14 cellular contexts compared by ENCODE assay signal in genomic region chr21:45949928-45950739, GRCh38. TPM values are rescaled to one million over a fixed set of nuclear protein-coding genes. Genes with fewer than 3 reads are reported as not detected.
DNase-seq lines count a peak whose midpoint lies in the region; ATAC-seq, FAIRE-seq and TF ChIP-seq lines count a peak whose summit lies in the region.
"Had no signal": no experiment of that assay in that cellular context is flagged by ENCODE, and none has a peak within 500 bp of the region (broad histone marks: within the 10 kb centered on the region; RNA-seq: fewer than 3 reads in every experiment).

No MANE protein-coding gene starts in this region.

- peak overlapping the region; percentile 78 for H3K4ac ChIP-seq in neuronal stem cell (ENCODE audit: low read length)

- H3K4me3 Mint-ChIP-seq in chondrocyte (ENCODE audit: unreplicated experiment) = no peak overlapping the region
- H3K4me3 Mint-ChIP-seq: activated naive CD8-positive, alpha-beta T cell treated with anti-CD3 and anti-CD28 coated beads for 36 hours had no signal

- no peaks in the 10 kb centered on the region for H3K79me2 ChIP-seq in HepG2 (ENCODE audit: insufficient read depth, low read length)

- H3K4me3 ChIP-seq in HepG2 (replicated peaks in 1 of 3; ENCODE audit: insufficient read depth in 1 of 3, low read depth in 2 of 3, low read length in 3 of 3) = no peak overlapping the region
- H3K4me3 ChIP-seq in right lobe of liver = no peak overlapping the region
- H3K4me3 ChIP-seq in neuronal stem cell (ENCODE audit: low read length in 2 of 2) = no peak overlapping the region
- H3K4me3 ChIP-seq: lung had no signal

- H2BK5ac ChIP-seq in neuronal stem cell (ENCODE audit: low read length) = no peak overlapping the region

- H3K23ac ChIP-seq in neuronal stem cell (ENCODE audit: low read depth, low read length, poor library complexity) = peak overlapping the region; percentile 75

- peaks cover 6 to 71% of the 10 kb centered on the region in 2 experiments; a peak in 3 of 5 replicates for H3K27me3 ChIP-seq in HepG2 (ENCODE audit: control insufficient read depth in 1 of 2, insufficient read depth in 2 of 2, low read length in 2 of 2)
- no peaks in the 10 kb centered on the region for H3K27me3 ChIP-seq in right lobe of liver
- peaks cover 0 to 19% (median 0%) of the 10 kb centered on the region in 3 experiments for H3K27me3 ChIP-seq in neuronal stem cell (ENCODE audit: control insufficient read depth in 3 of 3, insufficient read depth in 3 of 3, low read depth in 1 of 3, low read length in 3 of 3)

- BruUV-seq in HepG2 (replicated peaks; lab: Mats Ljungman, UMichigan) = no TSS peak

- H3K79me1 ChIP-seq in neuronal stem cell (ENCODE audit: low read depth, low read length) = peaks cover 3% of the 10 kb centered on the region

- peak overlapping the region; percentile 76 for H2AK5ac ChIP-seq in neuronal stem cell (ENCODE audit: low read depth, low read length)

- no peaks in the 10 kb centered on the region for H3K27me3 Mint-ChIP-seq in chondrocyte (ENCODE audit: low read depth)

- H2BK15ac ChIP-seq in neuronal stem cell (ENCODE audit: low read length) = peak overlapping the region; percentile 94

- no peak overlapping the region for H3K27ac ChIP-seq in HepG2 (ENCODE audit: extremely low read length, insufficient read depth, low read length)
- H3K27ac ChIP-seq in right lobe of liver = no peak overlapping the region
- H3K27ac ChIP-seq in neuronal stem cell (replicated peaks; ENCODE audit: low read length) = no peak overlapping the region
- no peak overlapping the region for H3K27ac ChIP-seq in caudate nucleus (ENCODE audit: low read depth, low read length)

- H3K27ac Mint-ChIP-seq in chondrocyte (ENCODE audit: unreplicated experiment) = peak overlapping the region; percentile 17
- H3K27ac Mint-ChIP-seq: activated naive CD8-positive, alpha-beta T cell treated with anti-CD3 and anti-CD28 coated beads for 36 hours; nephron progenitor cell had no signal

- H3K4me1 Mint-ChIP-seq in chondrocyte (ENCODE audit: low read depth) = peaks cover 42% of the 10 kb centered on the region
- H3K4me1 Mint-ChIP-seq: activated naive CD8-positive, alpha-beta T cell treated with anti-CD3 and anti-CD28 coated beads for 36 hours had no signal

- no peak for FAIRE-seq in HepG2 (lab: Jason Lieb, UNC)
- FAIRE-seq: small intestine had no signal

- H3K4me1 ChIP-seq in HepG2 (ENCODE audit: insufficient read depth, low read length) = no peaks in the 10 kb centered on the region
- H3K4me1 ChIP-seq in right lobe of liver = no peaks in the 10 kb centered on the region
- no peaks in the 10 kb centered on the region for H3K4me1 ChIP-seq in neuronal stem cell (ENCODE audit: control insufficient read depth in 2 of 2, insufficient read depth in 1 of 2, low read depth in 1 of 2, low read length in 2 of 2)

- no peak overlapping the region for H2BK120ac ChIP-seq in neuronal stem cell (ENCODE audit: low read depth, low read length)

- no peak for TF ChIP-seq CTCF in HepG2 (CRISPR knock-in tag; IDR thresholded peaks at IDR 0.05)
- TF ChIP-seq CTCF in right lobe of liver (IDR thresholded peaks at IDR 0.05) = no peak
- TF ChIP-seq CTCF in chondrocyte (IDR thresholded peaks at IDR 0.05) = no peak

- H4K8ac ChIP-seq in neuronal stem cell (ENCODE audit: low read depth, low read length) = no peak overlapping the region

- no peak for ATAC-seq in HepG2
- ATAC-seq in right lobe of liver = no peak
- no peak for ATAC-seq in GM21576 (IDR thresholded peaks at IDR 0.05; ENCODE audit: unreplicated experiment)
- ATAC-seq in GM18909 (IDR thresholded peaks at IDR 0.05; ENCODE audit: poor library complexity, unreplicated experiment) = no peak

- no peak overlapping the region for H4K91ac ChIP-seq in neuronal stem cell (ENCODE audit: low read depth, low read length, poor library complexity)

- H2AFZ ChIP-seq in HepG2 (ENCODE audit: low read length) (no peak overlapping the region), neuronal stem cell (ENCODE audit: low read length) (peak overlapping the region; percentile 72)

- 57% methylated on average over 11 of the region's 35 CpGs for WGBS in HepG2 (ENCODE audit: low lambda C conversion rate)
- WGBS in right lobe of liver (ENCODE audit: insufficient coverage, low coverage, low lambda C conversion rate, missing lambda C conversion rate) = 95% methylated on average over 4 of the region's 35 CpGs
- no CpG with 5 or more reads among the region's 35 CpGs for WGBS in neuronal stem cell (ENCODE audit: extremely low coverage in 2 of 2, insufficient read length in 2 of 2, insufficient replicate concordance in 1 of 2), 2 donors

- no peak for TF ChIP-seq RAD21 in HepG2 (CRISPR knock-in tag; IDR thresholded peaks at IDR 0.05)

- intact Hi-C loops in HepG2 (cut with micrococcal nuclease; ENCODE audit: unreplicated experiment) = no loop called here
- intact Hi-C loops in right lobe of liver (cut with DNase I) = no loop called here

- H3K14ac ChIP-seq in neuronal stem cell (ENCODE audit: low read length) = peak overlapping the region; percentile 14

- no peaks in the 10 kb centered on the region for H4K20me1 ChIP-seq in HepG2 (ENCODE audit: insufficient read depth, low read length)

- TF ChIP-seq POLR2A in HepG2 (IDR thresholded peaks at IDR 0.05; ENCODE audit: insufficient read depth in 1 of 2, low read depth in 2 of 2, low read length in 2 of 2) = no peak
- no peak for TF ChIP-seq POLR2A in right lobe of liver (IDR thresholded peaks at IDR 0.05)

- no peak for DNase-seq in HepG2 (ENCODE audit: low spot score)
- no peak for DNase-seq in right lobe of liver
- no peak for DNase-seq in chondrocyte (ENCODE audit: low spot score)
- DNase-seq in neuronal stem cell (ENCODE audit: low spot score) = no peak
- no peak for DNase-seq in caudate nucleus (lab: John Stamatoyannopoulos, UW)
- no peak for DNase-seq in NCI-H524 treated with DMSO at 0.1 percent for 48 hours (lab: John Stamatoyannopoulos, UW)
- DNase-seq: activated CD4-positive, CD25-positive, alpha-beta regulatory T cell treated with anti-CD3 and anti-CD28 coated beads, Interleukin-2, amount 50 U/mL, for 72 hours; activated naive CD8-positive, alpha-beta T cell treated with anti-CD3 and anti-CD28 coated beads for 36 hours; cerebellar nuclear complex; nephron progenitor cell; small intestine had no signal

- peak overlapping the region; percentile 87 for H3K18ac ChIP-seq in neuronal stem cell (ENCODE audit: low read length)

- H3K9me3 ChIP-seq in HepG2 (ENCODE audit: low read length) (no peaks in the 10 kb centered on the region), right lobe of liver (no peaks in the 10 kb centered on the region), neuronal stem cell (replicated peaks in 1 of 2; ENCODE audit: control insufficient read depth in 2 of 2, insufficient read depth in 1 of 2, low read depth in 1 of 2, low read length in 2 of 2) (peaks cover 0 to 2% of the 10 kb centered on the region in 2 donors)

- no peak overlapping the region for H3K4me2 ChIP-seq in HepG2 (ENCODE audit: low read depth, low read length)
- H3K4me2 ChIP-seq in neuronal stem cell (ENCODE audit: insufficient read depth, low read length, poor library complexity, severe bottlenecking) = no peak overlapping the region

- no peaks in the 10 kb centered on the region for H3K9me3 Mint-ChIP-seq in chondrocyte (ENCODE audit: low read depth)
- H3K9me3 Mint-ChIP-seq: activated naive CD8-positive, alpha-beta T cell treated with anti-CD3 and anti-CD28 coated beads for 36 hours; nephron progenitor cell had no signal

- CTCF ChIA-PET in HepG2 (lab: Yijun Ruan, JAX; ENCODE audit: low intra/inter-chr PET ratio, low total read pairs) = no interaction called here

- no peaks in the 10 kb centered on the region for H3K36me3 ChIP-seq in HepG2 (replicated peaks in 1 of 2; ENCODE audit: control insufficient read depth in 1 of 2, insufficient read depth in 2 of 2, low read length in 2 of 2)
- H3K36me3 ChIP-seq in right lobe of liver = no peaks in the 10 kb centered on the region
- no peaks in the 10 kb centered on the region for H3K36me3 ChIP-seq in neuronal stem cell (replicated peaks in 1 of 2; ENCODE audit: control insufficient read depth in 2 of 2, insufficient read depth in 2 of 2, low read length in 2 of 2)

- no peaks in the 10 kb centered on the region for H3K36me3 Mint-ChIP-seq in chondrocyte (ENCODE audit: low read depth)
- H3K36me3 Mint-ChIP-seq: activated naive CD8-positive, alpha-beta T cell treated with anti-CD3 and anti-CD28 coated beads for 36 hours had no signal

- TF ChIP-seq EP300 in HepG2 (IDR thresholded peaks at IDR 0.05; ENCODE audit: low read depth in 2 of 2, low read length in 2 of 2) (no peak), HepG2 (CRISPR knock-in tag; IDR thresholded peaks at IDR 0.05; ENCODE audit: borderline replicate concordance) (no peak)

- POLR2A ChIA-PET in HepG2 (lab: Yijun Ruan, JAX) = no interaction called here

- peak overlapping the region; percentile 32 for H2BK12ac ChIP-seq in neuronal stem cell (ENCODE audit: low read length)

- in situ Hi-C loops in HepG2 (cut with HindIII; ENCODE audit: extremely low pct_ligation_motif_present, low pct_unique_long_range_greater_than_20kb) = no loop called here

- no peak overlapping the region for H3K9ac ChIP-seq in HepG2 (ENCODE audit: insufficient read depth, low read depth, low read length)
- H3K9ac ChIP-seq in neuronal stem cell (ENCODE audit: low read depth, low read length, poor library complexity) = no peak overlapping the region

RNA-seq across cellular contexts. Expression of gene COL6A1, which starts 31.4 kb away (rescaled TPM):
- total RNA-seq in HepG2 (2016; rRNA removed; fragmentation: Illumina TruSeq; extraction: Trizol) = 0.46 and 3.1 TPM in 2 replicates
- 0.09 and 0.40 TPM in 2 replicates for total RNA-seq in HepG2 (2016; cell fraction: cytosol; rRNA removed; fragmentation: Illumina TruSeq; extraction: Trizol; ENCODE audit: low read depth)
- total RNA-seq in HepG2 (2016; cell fraction: insoluble cytoplasmic fraction; rRNA removed; fragmentation: Illumina TruSeq; extraction: Trizol) = 0.55 and 4.3 TPM in 2 replicates
- total RNA-seq in HepG2 (2016; cell fraction: membrane; rRNA removed; fragmentation: Illumina TruSeq; extraction: Trizol) = 0.28 and 0.41 TPM in 2 replicates
- total RNA-seq in HepG2 (2016; cell fraction: nucleus; rRNA removed; fragmentation: Illumina TruSeq; extraction: Trizol) = 4.1 and 6.4 TPM in 2 replicates
- 4.8 and 9.8 TPM in 2 replicates for polyA plus RNA-seq in HepG2 (2011; rRNA removed)
- 2.4 TPM in 2 replicates for polyA plus RNA-seq in HepG2 (2011; cell fraction: cytosol; rRNA removed)
- polyA plus RNA-seq in HepG2 (2011; cell fraction: nucleus; rRNA removed) = 190 and 201 TPM in 2 replicates
- polyA plus RNA-seq in HepG2 (2012) = 10.0 and 14.2 TPM in 2 replicates
- polyA plus RNA-seq in HepG2 (2016; cell fraction: cytosol; fragmentation: Illumina TruSeq; extraction: Trizol; ENCODE audit: low read depth) = 0.17 TPM in 2 replicates
- 0.58 and 1.7 TPM in 2 replicates for polyA plus RNA-seq in HepG2 (2016; cell fraction: insoluble cytoplasmic fraction; fragmentation: Illumina TruSeq; extraction: Trizol; ENCODE audit: low read depth)
- polyA plus RNA-seq in HepG2 (2016; cell fraction: membrane; fragmentation: Illumina TruSeq; extraction: Trizol; ENCODE audit: low read depth) = 0.13 and 0.28 TPM in 2 replicates
- polyA plus RNA-seq in HepG2 (2016; cell fraction: nucleus; fragmentation: Illumina TruSeq; extraction: Trizol; ENCODE audit: insufficient read depth, low read depth) = 20.5 and 25.0 TPM in 2 replicates
- polyA minus RNA-seq in HepG2 (2011; rRNA and poly(A)+ RNA removed; ENCODE audit: low replicate concordance) = 0.07 and 11.2 TPM in 2 replicates
- 1.1 and 1.8 TPM in 2 replicates for polyA minus RNA-seq in HepG2 (2011; cell fraction: cytosol; rRNA and poly(A)+ RNA removed)
- polyA minus RNA-seq in HepG2 (2011; cell fraction: nucleus; rRNA and poly(A)+ RNA removed) = 3.9 and 6.7 TPM in 2 replicates
- total RNA-seq in right lobe of liver = 10 to 100 TPM; 28.2 to 79.9 (median 51.1) TPM
- total RNA-seq in chondrocyte = 994 to 1,063 TPM (median 1,052 TPM) in 3 replicates
- 54.3 TPM for polyA plus RNA-seq in neuronal stem cell (2013, experiment 1 of 2)
- polyA plus RNA-seq in neuronal stem cell (2013, experiment 2 of 2) = 53.4 TPM

Comparison
In these comparisons a context has a peak if more than half of its experiments do, and no peak if none do; other contexts are left out.
1. RNA of gene COL6A1, which starts 31.4 kb away (total RNA-seq): 994 to 1,063 TPM in chondrocyte; 28.2 to 79.9 TPM in right lobe of liver and 0.09 to 6.4 TPM in HepG2; every median in the first group is over 10 times any median in the second.